ENCODE assay signal across 28 cellular contexts in the genomic region with DNA sequence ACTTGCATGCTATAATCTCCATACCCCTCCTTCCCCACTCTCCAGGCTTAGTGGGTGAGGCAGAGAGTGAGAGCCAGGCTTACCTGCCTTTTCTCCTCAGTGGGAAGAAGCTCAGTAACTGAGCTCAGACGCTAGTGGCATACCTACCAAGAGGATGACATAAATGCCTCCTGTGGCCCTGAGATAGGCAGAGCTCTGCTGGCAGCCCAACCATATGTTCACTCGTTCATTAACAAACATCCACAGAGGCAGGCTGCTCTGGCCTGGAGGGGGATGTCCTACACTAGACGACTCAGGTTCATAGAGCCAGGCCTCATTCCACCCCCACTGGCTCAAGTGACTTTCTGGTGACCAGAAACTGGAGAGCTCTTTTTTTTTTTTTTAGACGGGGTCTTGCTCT.
DNase-seq lines count a peak whose midpoint lies in the region; ATAC-seq lines count a peak whose summit lies in the region.
"Had no signal": no experiment of that assay in that cellular context is flagged by ENCODE, and none has a peak within 500 bp of the region (broad histone marks: within the 10 kb centered on the region; RNA-seq: fewer than 3 reads in every experiment).

No MANE protein-coding gene starts in this region.

- H3K4me3 ChIP-seq in CD4-positive, alpha-beta memory T cell (ENCODE audit: low read length in 2 of 2), result no peak overlapping the region
- H3K4me3 ChIP-seq in naive thymus-derived CD4-positive, alpha-beta T cell (ENCODE audit: low read length), result no peak overlapping the region
- H3K4me3 ChIP-seq: ascending aorta, hepatocyte, mucosa of descending colon, psoas muscle, SJCRH30, skin epidermis, thyroid gland had no signal

- DNase-seq in T-helper 2 cell treated with Interferon-gamma antibody and Interleukin-4, amounts not matched to agents 5 μg/mL and 100 μg/mL, for 36 hours (ENCODE audit: low spot score), result no peak
- DNase-seq in T-helper 2 cell (no peak), T-cell (no peak)
- no peak for DNase-seq in CD4-positive, alpha-beta memory T cell
- DNase-seq in naive thymus-derived CD4-positive, alpha-beta T cell, result no peak
- DNase-seq in effector memory CD8-positive, alpha-beta T cell, result no peak
- DNase-seq in activated CD4-positive, CD25-positive, alpha-beta regulatory T cell treated with anti-CD3 and anti-CD28 coated beads, Interleukin-2, amount 50 U/mL, for 72 hours, result no peak
- DNase-seq: activated CD4-positive, alpha-beta T cell treated with anti-CD3 and anti-CD28 coated beads, Interleukin-2, amount 50 U/mL, for 4 hours; activated gamma-delta T cell treated with Interleukin-2 at 50 U/mL for 16 hours; foreskin fibroblast; GOT3; immature natural killer cell; mucosa of descending colon; NCI-H1092 treated with DMSO at 0.1 percent for 48 hours; NCI-H2029 treated with DMSO at 0.1 percent for 48 hours; NCI-H446; NK-92 treated with Interleukin-12 subunit alpha and Interleukin-12 subunit beta, amount 100 ng/mL, for 24 hours; psoas muscle; SJCRH30; stimulated activated naive CD4-positive, alpha-beta T cell; thyroid gland had no signal

- CTCF ChIA-PET in CD4-positive, alpha-beta memory T cell (lab: Charles Lee; ENCODE audit: partially characterized antibody), result interaction anchor here (0.8 to 1.9 kb wide), 7 partner anchors 10 to 192 kb away, joined by 3 to 7 read pairs (median 5); no protein-coding TSS in a partner anchor
- CTCF ChIA-PET in T-cell (lab: Charles Lee), result interaction anchor here in 1 of 2 donors (0.6 to 1.2 kb wide), 2 partner anchors 13 to 152 kb away, joined by 3 read pairs; no protein-coding TSS in a partner anchor
- CTCF ChIA-PET in naive thymus-derived CD4-positive, alpha-beta T cell (lab: Charles Lee), result interaction anchor here (0.6 kb wide), 1 partner anchor 11 kb away, joined by 3 read pairs; no protein-coding TSS in a partner anchor

- H3K27me3 Mint-ChIP-seq in T-helper 2 cell treated with Interferon-gamma antibody and Interleukin-4, amounts not matched to agents 5 μg/mL and 100 μg/mL, for 36 hours (ENCODE audit: low read depth), result no peaks in the 10 kb centered on the region
- H3K27me3 Mint-ChIP-seq in CD4-positive, alpha-beta memory T cell, result no peaks in the 10 kb centered on the region
- no peaks in the 10 kb centered on the region for H3K27me3 Mint-ChIP-seq in T-cell
- H3K27me3 Mint-ChIP-seq in naive thymus-derived CD4-positive, alpha-beta T cell, result no peaks in the 10 kb centered on the region
- no peaks in the 10 kb centered on the region for H3K27me3 Mint-ChIP-seq in effector memory CD8-positive, alpha-beta T cell

- POLR2A ChIA-PET in CD4-positive, alpha-beta memory T cell (lab: Charles Lee; ENCODE audit: partially characterized antibody), result interaction anchor here (0.8 to 5.5 kb wide), 12 partner anchors 9 to 139 kb away, joined by 3 to 37 read pairs (median 4); a partner anchor contains a TSS
- POLR2A ChIA-PET in T-cell (lab: Charles Lee), result interaction anchor here in 1 of 2 donors (0.6 kb wide), 1 partner anchor 140 kb away, joined by 10 read pairs; a partner anchor contains a TSS
- POLR2A ChIA-PET in naive thymus-derived CD4-positive, alpha-beta T cell (lab: Charles Lee), result interaction anchor here (0.6 to 2.1 kb wide), 6 partner anchors 9 to 138 kb away, joined by 3 to 12 read pairs (median 3); no protein-coding TSS in a partner anchor

- peaks cover 2 to 3% of the 10 kb centered on the region in 2 donors for H3K9me3 ChIP-seq in CD4-positive, alpha-beta memory T cell (ENCODE audit: control insufficient read depth in 1 of 2, low read length in 2 of 2)
- H3K9me3 ChIP-seq in naive thymus-derived CD4-positive, alpha-beta T cell (ENCODE audit: control insufficient read depth in 2 of 3, low read length in 3 of 3), result peaks cover 0 to 6% (median 3%) of the 10 kb centered on the region in 3 experiments
- H3K9me3 ChIP-seq: ascending aorta, mucosa of descending colon, psoas muscle, thyroid gland had no signal

- no peaks in the 10 kb centered on the region for H3K36me3 ChIP-seq in CD4-positive, alpha-beta memory T cell (ENCODE audit: insufficient read depth, low read length)
- peaks cover 0 to 4% (median 0%) of the 10 kb centered on the region in 3 experiments for H3K36me3 ChIP-seq in naive thymus-derived CD4-positive, alpha-beta T cell (ENCODE audit: control insufficient read depth in 2 of 3, insufficient read depth in 3 of 3, low read length in 3 of 3)
- H3K36me3 ChIP-seq: ascending aorta, SJCRH30, thyroid gland had no signal

- peaks cover 22% of the 10 kb centered on the region for H3K4me1 Mint-ChIP-seq in T-helper 2 cell treated with Interferon-gamma antibody and Interleukin-4, amounts not matched to agents 5 μg/mL and 100 μg/mL, for 36 hours (ENCODE audit: low read depth)
- H3K4me1 Mint-ChIP-seq in CD4-positive, alpha-beta memory T cell, result peaks cover 38 to 60% (median 49%) of the 10 kb centered on the region in 4 donors
- H3K4me1 Mint-ChIP-seq in T-cell, result peaks cover 33 to 53% (median 48%) of the 10 kb centered on the region in 3 donors
- H3K4me1 Mint-ChIP-seq in naive thymus-derived CD4-positive, alpha-beta T cell, result peaks cover 19 to 73% (median 59%) of the 10 kb centered on the region in 7 donors
- H3K4me1 Mint-ChIP-seq in effector memory CD8-positive, alpha-beta T cell (ENCODE audit: low read depth in 2 of 2), result peaks cover 10 to 12% of the 10 kb centered on the region in 2 donors

- H3K4me3 Mint-ChIP-seq in T-helper 2 cell treated with Interferon-gamma antibody and Interleukin-4, amounts not matched to agents 5 μg/mL and 100 μg/mL, for 36 hours, result no peak overlapping the region
- peak overlapping the region in 3 of 8 donors; percentile 30 to 76 (median 69) for H3K4me3 Mint-ChIP-seq in CD4-positive, alpha-beta memory T cell
- H3K4me3 Mint-ChIP-seq in T-cell, result peak overlapping the region in 1 of 3 donors; percentile 41
- H3K4me3 Mint-ChIP-seq in naive thymus-derived CD4-positive, alpha-beta T cell, result peak overlapping the region in 7 of 10 donors; percentile 0 to 68 (median 45)
- peak overlapping the region in 1 of 2 donors; percentile 19 for H3K4me3 Mint-ChIP-seq in effector memory CD8-positive, alpha-beta T cell
- H3K4me3 Mint-ChIP-seq: immature natural killer cell; T-helper 1 cell treated with Interleukin-12 subunit alpha and Interleukin-12 subunit beta and Interleukin-4 antibody, amounts not matched to agents 30 μg/mL and 1 μg/mL, for 36 hours had no signal

- peak overlapping the region; percentile 55 for H3K27ac Mint-ChIP-seq in T-helper 2 cell treated with Interferon-gamma antibody and Interleukin-4, amounts not matched to agents 5 μg/mL and 100 μg/mL, for 36 hours
- peak overlapping the region in 6 of 7 donors; percentile 65 to 87 (median 84) for H3K27ac Mint-ChIP-seq in CD4-positive, alpha-beta memory T cell
- peak overlapping the region; percentile 74 to 87 for H3K27ac Mint-ChIP-seq in T-cell
- H3K27ac Mint-ChIP-seq in naive thymus-derived CD4-positive, alpha-beta T cell, result peak overlapping the region in 7 of 9 donors; percentile 56 to 90 (median 75)
- H3K27ac Mint-ChIP-seq in effector memory CD8-positive, alpha-beta T cell, result peak overlapping the region in 1 of 2 donors; percentile 81
- H3K27ac Mint-ChIP-seq: immature natural killer cell; T-helper 1 cell treated with Interleukin-12 subunit alpha and Interleukin-12 subunit beta and Interleukin-4 antibody, amounts not matched to agents 30 μg/mL and 1 μg/mL, for 36 hours had no signal

- H3K9me3 Mint-ChIP-seq in T-helper 2 cell treated with Interferon-gamma antibody and Interleukin-4, amounts not matched to agents 5 μg/mL and 100 μg/mL, for 36 hours, result peaks cover 38% of the 10 kb centered on the region
- peaks cover 0 to 19% (median 6%) of the 10 kb centered on the region in 8 donors for H3K9me3 Mint-ChIP-seq in CD4-positive, alpha-beta memory T cell
- H3K9me3 Mint-ChIP-seq in T-cell, result peaks cover 0 to 4% (median 0%) of the 10 kb centered on the region in 3 donors
- peaks cover 0 to 49% (median 11%) of the 10 kb centered on the region in 11 donors for H3K9me3 Mint-ChIP-seq in naive thymus-derived CD4-positive, alpha-beta T cell
- no peaks in the 10 kb centered on the region for H3K9me3 Mint-ChIP-seq in effector memory CD8-positive, alpha-beta T cell
- H3K9me3 Mint-ChIP-seq: immature natural killer cell had no signal

- H3K27ac ChIP-seq in CD4-positive, alpha-beta memory T cell (ENCODE audit: low read depth, low read length), result no peak overlapping the region
- peak overlapping the region; percentile 3 for H3K27ac ChIP-seq in naive thymus-derived CD4-positive, alpha-beta T cell (ENCODE audit: low read depth, low read length)
- H3K27ac ChIP-seq: ascending aorta, hepatocyte, HL-60, psoas muscle, SJCRH30, skin epidermis, thyroid gland had no signal

- H3K4me1 ChIP-seq in CD4-positive, alpha-beta memory T cell (ENCODE audit: insufficient read depth, low read length), result peaks cover 31% of the 10 kb centered on the region
- peaks cover 8 to 17% of the 10 kb centered on the region in 2 donors for H3K4me1 ChIP-seq in naive thymus-derived CD4-positive, alpha-beta T cell (ENCODE audit: control insufficient read depth in 2 of 2, insufficient read depth in 2 of 2, low read length in 2 of 2)
- H3K4me1 ChIP-seq: ascending aorta, psoas muscle, SJCRH30, thyroid gland had no signal

- intact Hi-C loops in CD4-positive, alpha-beta memory T cell (cut with micrococcal nuclease), result no loop called here
- intact Hi-C loops in naive thymus-derived CD4-positive, alpha-beta T cell (cut with micrococcal nuclease), result no loop called here

- no peaks in the 10 kb centered on the region for H3K27me3 ChIP-seq in CD4-positive, alpha-beta memory T cell (ENCODE audit: insufficient read depth, low read length)
- H3K27me3 ChIP-seq in naive thymus-derived CD4-positive, alpha-beta T cell (ENCODE audit: control insufficient read depth in 2 of 2, insufficient read depth in 2 of 2, low read length in 2 of 2), result no peaks in the 10 kb centered on the region
- H3K27me3 ChIP-seq: ascending aorta, hepatocyte, SJCRH30, thyroid gland had no signal

- ATAC-seq in T-cell (replicated peaks in 1 of 4), result peak in 1 of 4 experiments; percentile 41
- ATAC-seq in naive thymus-derived CD4-positive, alpha-beta T cell, result peak; percentile 31
- ATAC-seq in effector memory CD8-positive, alpha-beta T cell (replicated peaks), result no peak
- ATAC-seq in HG03571 (IDR thresholded peaks at IDR 0.05; ENCODE audit: unreplicated experiment), result no peak
- ATAC-seq: mucosa of descending colon, Panc1, psoas muscle had no signal

- peaks cover 59% of the 10 kb centered on the region for H3K36me3 Mint-ChIP-seq in T-helper 2 cell treated with Interferon-gamma antibody and Interleukin-4, amounts not matched to agents 5 μg/mL and 100 μg/mL, for 36 hours (ENCODE audit: low read depth)
- peaks cover 44 to 52% of the 10 kb centered on the region in 2 donors for H3K36me3 Mint-ChIP-seq in CD4-positive, alpha-beta memory T cell
- peaks cover 57% of the 10 kb centered on the region for H3K36me3 Mint-ChIP-seq in T-cell
- H3K36me3 Mint-ChIP-seq in naive thymus-derived CD4-positive, alpha-beta T cell, result peaks cover 10 to 64% (median 48%) of the 10 kb centered on the region in 5 donors
- peaks cover 14% of the 10 kb centered on the region for H3K36me3 Mint-ChIP-seq in effector memory CD8-positive, alpha-beta T cell (ENCODE audit: insufficient read depth)
